Comparison of ENCODE assay signal across 9 cellular contexts in genomic region chr13:37058801-37059135, GRCh38. TPM values are rescaled to one million over a fixed set of nuclear protein-coding genes. Genes with fewer than 3 reads are reported as not detected.
A peak's percentile ranks its signal among the peaks of the same experiment; 100 is the strongest.
DNase-seq lines count a peak whose midpoint lies in the region; ATAC-seq, FAIRE-seq and TF ChIP-seq lines count a peak whose summit lies in the region.
"Had no signal": no experiment of that assay in that cellular context is flagged by ENCODE, and none has a peak within 500 bp of the region (broad histone marks: within the 10 kb centered on the region; RNA-seq: fewer than 3 reads in every experiment).

No MANE protein-coding gene starts in this region.

- peaks cover 3% of the 10 kb centered on the region for H3K27me3 Mint-ChIP-seq in neural progenitor cell (ENCODE audit: insufficient read depth, low read depth)

- H3K4me3 Mint-ChIP-seq in neural progenitor cell: peak overlapping the region; percentile 99

- peak overlapping the region; percentile 91 to 98 (median 97) for H3K4me3 ChIP-seq in fibroblast of lung (replicated peaks in 1 of 4; ENCODE audit: control extremely low read depth in 1 of 4, insufficient read depth in 1 of 4, low read depth in 3 of 4, low read length in 4 of 4)
- peak overlapping the region; percentile 83 for H3K4me3 ChIP-seq in neural progenitor cell

- no peak for TF ChIP-seq CTCF in fibroblast of lung (conservative IDR thresholded peaks at IDR 0.05 in 1 of 2, IDR thresholded peaks at IDR 0.05 in 1 of 2; ENCODE audit: low read depth in 1 of 2, low read length in 2 of 2)
- TF ChIP-seq CTCF in neural progenitor cell (IDR thresholded peaks at IDR 0.05): no peak
- no peak for TF ChIP-seq CTCF in D721Med (IDR thresholded peaks at IDR 0.05; ENCODE audit: insufficient read depth, missing control alignments)

- ATAC-seq in GM21381 (IDR thresholded peaks at IDR 0.05; ENCODE audit: unreplicated experiment): peak; percentile 15
- peak; percentile 5 for ATAC-seq in HG03565 (IDR thresholded peaks at IDR 0.05; ENCODE audit: unreplicated experiment)

- DNase-seq in activated CD4-positive, alpha-beta T cell treated with anti-CD3 and anti-CD28 coated beads, Interleukin-2, amount 50 U/mL, for 1 hour: peak; percentile 46
- DNase-seq in fibroblast of lung (ENCODE audit: low read depth in 2 of 2) (peak in 1 of 2 donors; percentile 38), neural progenitor cell (ENCODE audit: low spot score) (peak; percentile 35), D721Med (ENCODE audit: insufficient read length, low spot score) (no peak), SKM-1 treated with dmso at 0.1 percent for 144 hours (lab: John Stamatoyannopoulos, UW; ENCODE audit: unreplicated experiment) (no peak)

- H3K27ac ChIP-seq in fibroblast of lung (ENCODE audit: insufficient read depth, low read length) (peak overlapping the region; percentile 96), neural progenitor cell (no peak overlapping the region)

- H3K9me3 ChIP-seq in ES-I3 (ENCODE audit: control insufficient read depth, insufficient read depth, low read length) (no peaks in the 10 kb centered on the region), fibroblast of lung (ENCODE audit: control insufficient read depth, insufficient read depth, low read depth, low read length) (no peaks in the 10 kb centered on the region), neural progenitor cell (ENCODE audit: low read depth) (no peaks in the 10 kb centered on the region)

- H3K9me3 Mint-ChIP-seq in neural progenitor cell: peaks cover 17% of the 10 kb centered on the region

- H3K4me1 ChIP-seq in ES-I3 (ENCODE audit: insufficient read depth, low read length) (no peaks in the 10 kb centered on the region), fibroblast of lung (ENCODE audit: control insufficient read depth, extremely low read depth, insufficient read depth, low read length) (no peaks in the 10 kb centered on the region), neural progenitor cell (peaks cover 7% of the 10 kb centered on the region)

- H2AFZ ChIP-seq in fibroblast of lung (ENCODE audit: low read length): peak overlapping the region; percentile 77
- H2AFZ ChIP-seq in neural progenitor cell (replicated peaks): no peak overlapping the region

- H3F3A ChIP-seq in neural progenitor cell (ENCODE audit: low read depth): no peaks in the 10 kb centered on the region

- H3K4me1 Mint-ChIP-seq in neural progenitor cell: peaks cover 6% of the 10 kb centered on the region

- H3K27me3 ChIP-seq in fibroblast of lung (ENCODE audit: control insufficient read depth, insufficient read depth, low read length) (no peaks in the 10 kb centered on the region), neural progenitor cell (no peaks in the 10 kb centered on the region)

- H3K36me3 ChIP-seq in ES-I3 (ENCODE audit: insufficient read depth, low read length) (no peaks in the 10 kb centered on the region; the same call in none of the 2 replicates), fibroblast of lung (ENCODE audit: control insufficient read depth, insufficient read depth, low read length) (no peaks in the 10 kb centered on the region), neural progenitor cell (peaks cover 3% of the 10 kb centered on the region)

- H4K20me1 ChIP-seq in fibroblast of lung (ENCODE audit: control insufficient read depth, extremely low read depth, insufficient read depth, low read length): no peaks in the 10 kb centered on the region
- no peaks in the 10 kb centered on the region for H4K20me1 ChIP-seq in neural progenitor cell (ENCODE audit: low read depth)

- H3K27ac Mint-ChIP-seq in neural progenitor cell: peak overlapping the region; percentile 97

- H3K36me3 Mint-ChIP-seq in neural progenitor cell: peaks cover 19% of the 10 kb centered on the region

- H3K79me2 ChIP-seq in fibroblast of lung (ENCODE audit: control insufficient read depth, insufficient read depth, low read length): peaks cover 31% of the 10 kb centered on the region
- H3K79me2 ChIP-seq in neural progenitor cell (ENCODE audit: low read depth): peaks cover 52% of the 10 kb centered on the region

- H3K4me2 ChIP-seq in fibroblast of lung (ENCODE audit: extremely low read depth, insufficient read depth, low read length) (peak overlapping the region; percentile 61), neural progenitor cell (peak overlapping the region; percentile 88)

- FAIRE-seq in D721Med (lab: Jason Lieb, UNC): no peak

- H3K9ac ChIP-seq in ES-I3 (ENCODE audit: low read depth, low read length) (peak overlapping the region; percentile 93), fibroblast of lung (ENCODE audit: insufficient read depth, low read length) (peak overlapping the region; percentile 94), neural progenitor cell (peak overlapping the region; percentile 61)

RNA-seq across cellular contexts. Expression of gene SUPT20H, which starts 0.7 kb away (rescaled TPM):
- 35.2 and 56.5 TPM in 2 replicates for total RNA-seq in fibroblast of lung
- 57.5 and 68.4 TPM in 2 replicates for polyA plus RNA-seq in fibroblast of lung
- 30.5 and 35.0 TPM in 2 replicates for polyA plus RNA-seq in fibroblast of lung (2012)
- 10.5 and 15.5 TPM in 2 replicates for polyA minus RNA-seq in fibroblast of lung (ENCODE audit: low replicate concordance)
- 64.5 and 88.2 TPM in 2 replicates for total RNA-seq in neural progenitor cell (ENCODE audit: low replicate concordance)

RNA-seq across cellular contexts. Expression of gene CSNK1A1L, which starts 46.7 kb away (rescaled TPM):
- not detected in 2 replicates for total RNA-seq in fibroblast of lung
- not detected in 2 replicates for polyA plus RNA-seq in fibroblast of lung
- polyA plus RNA-seq in fibroblast of lung (2012): not detected in 2 replicates
- polyA minus RNA-seq in fibroblast of lung (ENCODE audit: low replicate concordance): not detected in 2 replicates
- not detected in 2 replicates for total RNA-seq in neural progenitor cell (ENCODE audit: low replicate concordance)
- total RNA-seq: subcutaneous adipose tissue had no signal

RNA-seq across cellular contexts. Expression of gene EXOSC8, which starts 58.2 kb away (rescaled TPM):
- 30.6 and 32.9 TPM in 2 replicates for total RNA-seq in fibroblast of lung
- polyA plus RNA-seq in fibroblast of lung: 35.0 and 54.2 TPM in 2 replicates
- polyA plus RNA-seq in fibroblast of lung (2012): 29.1 and 46.6 TPM in 2 replicates
- polyA minus RNA-seq in fibroblast of lung (ENCODE audit: low replicate concordance): 4.9 and 11.1 TPM in 2 replicates
- 108 and 155 TPM in 2 replicates for total RNA-seq in neural progenitor cell (ENCODE audit: low replicate concordance)

RNA-seq across cellular contexts. Expression of gene ALG5, which starts 59.6 kb away (rescaled TPM):
- total RNA-seq in fibroblast of lung (30.3 and 34.8 TPM in 2 replicates), neural progenitor cell (ENCODE audit: low replicate concordance) (17.2 and 24.1 TPM in 2 replicates)
- 44.1 and 49.6 TPM in 2 replicates for polyA plus RNA-seq in fibroblast of lung
- polyA plus RNA-seq in fibroblast of lung (2012): 32.3 and 33.1 TPM in 2 replicates
- 0.55 and 3.6 TPM in 2 replicates for polyA minus RNA-seq in fibroblast of lung (ENCODE audit: low replicate concordance)

Comparison
In these comparisons a context has a peak if more than half of its experiments do, and no peak if none do; other contexts are left out.
1. DNase-seq: peak in activated CD4-positive, alpha-beta T cell treated with anti-CD3 and anti-CD28 coated beads, Interleukin-2, amount 50 U/mL, for 1 hour (single experiment) and neural progenitor cell (single experiment); none in D721Med (single experiment) and SKM-1 treated with dmso at 0.1 percent for 144 hours (single experiment).
2. Peak in every context shown above with its lines, with median percentiles within 50 percentile points of each other: H3K9ac ChIP-seq.